ENCODE assay signal across 15 cellular contexts in the genomic region with DNA sequence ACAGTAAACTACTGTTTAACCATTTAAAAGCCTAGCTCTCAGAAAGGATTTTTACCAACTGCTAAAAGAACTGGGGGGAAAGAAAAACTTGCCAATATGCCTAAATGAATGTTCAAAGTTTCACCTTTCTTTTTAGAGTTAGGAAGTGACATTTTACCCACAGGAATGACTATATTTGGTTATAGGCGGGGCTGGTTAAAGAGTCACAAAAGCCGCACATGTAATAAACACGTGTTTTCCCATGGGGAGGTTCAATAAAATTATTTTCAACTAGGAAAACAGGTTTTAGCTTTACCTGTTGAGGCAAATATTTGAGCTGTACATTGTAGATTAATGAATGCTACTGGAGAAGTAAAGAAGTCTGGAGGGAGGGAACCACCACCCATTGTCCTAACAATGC. TPM values are rescaled to one million over a fixed set of nuclear protein-coding genes. Genes with fewer than 3 reads are reported as not detected.
DNase-seq lines count a peak whose midpoint lies in the region; ATAC-seq and FAIRE-seq lines count a peak whose summit lies in the region.
"Had no signal": no experiment of that assay in that cellular context is flagged by ENCODE, and none has a peak within 500 bp of the region (broad histone marks: within the 10 kb centered on the region; RNA-seq: fewer than 3 reads in every experiment).

No MANE protein-coding gene starts in this region.

- FAIRE-seq in colon (lab: Jason Lieb, UNC) (peak; percentile 14), small intestine (lab: Jason Lieb, UNC) (no peak)
- FAIRE-seq: endometrium, urothelium cell line had no signal

- H3K36me3 ChIP-seq in small intestine (ENCODE audit: control insufficient read depth in 2 of 2, insufficient read depth in 2 of 2, low read length in 2 of 2), result peaks cover 2 to 5% of the 10 kb centered on the region in 2 donors
- H3K36me3 ChIP-seq: MG63 had no signal

- peak; percentile 15 for DNase-seq in MV-4-11 (lab: John Stamatoyannopoulos, UW)
- DNase-seq in small intestine, result peak; percentile 44
- no peak for DNase-seq in D341Med (ENCODE audit: low spot score)
- DNase-seq in dedifferentiated amniotic fluid mesenchymal stem cell (ENCODE audit: extremely low spot score), result no peak
- DNase-seq: amniotic stem cell, hypothalamus, mesendoderm, MG63, T1000 had no signal

- ATAC-seq in GM19438 (IDR thresholded peaks at IDR 0.05; ENCODE audit: low read depth, unreplicated experiment), result peak; percentile 69
- no peak for ATAC-seq in HG03565 (IDR thresholded peaks at IDR 0.05; ENCODE audit: unreplicated experiment)
- ATAC-seq: sciatic nerve had no signal

- H3K4me3 ChIP-seq in small intestine (ENCODE audit: low read depth in 1 of 2, low read length in 2 of 2), result no peak overlapping the region
- H3K4me3 ChIP-seq: MG63 had no signal

- H3K27ac ChIP-seq in small intestine (ENCODE audit: low read depth in 1 of 2, low read length in 1 of 2), result peak overlapping the region in 1 of 2 donors; percentile 44

- no peaks in the 10 kb centered on the region for H3K27me3 ChIP-seq in small intestine (ENCODE audit: control insufficient read depth in 2 of 2, insufficient read depth in 2 of 2, low read length in 2 of 2)
- H3K27me3 ChIP-seq: MG63 had no signal

- no peaks in the 10 kb centered on the region for H3K9me3 ChIP-seq in small intestine (ENCODE audit: control insufficient read depth, low read depth)
- H3K9me3 ChIP-seq: MG63 had no signal

- H3K4me1 ChIP-seq in small intestine (ENCODE audit: control insufficient read depth in 2 of 2, insufficient read depth in 1 of 2, low read depth in 1 of 2, low read length in 1 of 2), result no peaks in the 10 kb centered on the region

- 17 to 53% (median 33%) methylated on average over 3 of the region's 3 CpGs for WGBS in small intestine, 3 donors

RNA-seq across cellular contexts. Expression of a gene that starts 41.6 kb away (rescaled TPM):
- 10 to 100 TPM; 20.8 to 42.2 (median 34.4) TPM for polyA plus RNA-seq in small intestine

Comparison
In these comparisons a context has a peak if more than half of its experiments do, and no peak if none do; other contexts are left out.
1. DNase-seq: peak in MV-4-11 (single experiment) and small intestine (single experiment); none in D341Med (single experiment) and dedifferentiated amniotic fluid mesenchymal stem cell (single experiment).